Comparison of ENCODE assay signal across 21 cellular contexts in the genomic region with DNA sequence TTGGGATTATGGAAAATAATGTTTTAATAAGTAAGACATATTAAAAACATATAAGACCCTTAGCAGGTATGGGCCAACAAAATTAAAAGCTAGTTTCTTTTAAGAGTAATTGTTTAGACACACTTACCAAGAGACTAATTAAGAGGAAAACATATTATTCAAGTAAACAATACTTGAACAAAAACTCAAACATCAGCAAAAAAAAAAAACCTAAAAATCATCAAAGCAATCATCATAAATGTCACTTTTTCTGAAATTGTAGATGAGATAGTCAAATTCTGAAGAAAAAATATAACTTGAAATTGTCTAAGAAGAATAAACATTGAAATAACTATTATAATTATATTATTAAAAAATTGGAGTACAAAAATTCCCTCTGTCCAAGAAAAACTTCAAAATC.
DNase-seq lines count a peak whose midpoint lies in the region; ATAC-seq, FAIRE-seq and TF ChIP-seq lines count a peak whose summit lies in the region.
"Had no signal": no experiment of that assay in that cellular context is flagged by ENCODE, and none has a peak within 500 bp of the region (broad histone marks: within the 10 kb centered on the region; RNA-seq: fewer than 3 reads in every experiment).

No MANE protein-coding gene starts in this region.

- H3K27me3 ChIP-seq in HCT116 (ENCODE audit: insufficient read depth, low read length) = no peaks in the 10 kb centered on the region
- H3K27me3 ChIP-seq in small intestine (ENCODE audit: control insufficient read depth in 2 of 2, insufficient read depth in 2 of 2, low read length in 2 of 2) = no peaks in the 10 kb centered on the region
- H3K27me3 ChIP-seq: BLaER1 had no signal

- H3K4me3 ChIP-seq in HCT116 (replicated peaks in 1 of 2; ENCODE audit: low read depth in 1 of 2, low read length in 2 of 2) (no peak overlapping the region), small intestine (ENCODE audit: low read depth in 1 of 2, low read length in 2 of 2) (no peak overlapping the region)
- H3K4me3 ChIP-seq: BLaER1, GM12878, GM23338 had no signal

- H3K79me2 ChIP-seq in HCT116 (ENCODE audit: insufficient read depth, low read length) = no peaks in the 10 kb centered on the region

- H3K9me2 ChIP-seq in HCT116 (ENCODE audit: insufficient read depth) = no peaks in the 10 kb centered on the region

- no peak for TF ChIP-seq RAD21 in HCT116 (IDR thresholded peaks at IDR 0.05; ENCODE audit: low read depth)

- CTCF ChIA-PET in HCT116 (lab: Charles Lee) = no interaction called here

- H3K4me2 ChIP-seq in HCT116 (ENCODE audit: low read length) = no peak overlapping the region
- H3K4me2 ChIP-seq: BLaER1, GM23338 had no signal

- H3K36me3 ChIP-seq in HCT116 (ENCODE audit: control insufficient read depth in 1 of 2, insufficient read depth in 2 of 2, low read length in 2 of 2) (no peaks in the 10 kb centered on the region), small intestine (ENCODE audit: control insufficient read depth in 2 of 2, insufficient read depth in 2 of 2, low read length in 2 of 2) (no peaks in the 10 kb centered on the region)
- H3K36me3 ChIP-seq: BLaER1 had no signal

- H3K4me1 ChIP-seq in HCT116 (ENCODE audit: control insufficient read depth in 1 of 2, insufficient read depth in 2 of 2, low read length in 2 of 2) (no peaks in the 10 kb centered on the region), small intestine (ENCODE audit: control insufficient read depth in 2 of 2, insufficient read depth in 1 of 2, low read depth in 1 of 2, low read length in 1 of 2) (no peaks in the 10 kb centered on the region)
- H3K4me1 ChIP-seq: BLaER1 had no signal

- H3K9me3 ChIP-seq in HCT116 (ENCODE audit: control insufficient read depth in 1 of 2, insufficient read depth in 1 of 2, low read depth in 1 of 2, low read length in 2 of 2) (no peaks in the 10 kb centered on the region), small intestine (ENCODE audit: control insufficient read depth, low read depth) (no peaks in the 10 kb centered on the region)
- H3K9me3 ChIP-seq: BLaER1 had no signal

- no peak overlapping the region for H3K9ac ChIP-seq in HCT116 (ENCODE audit: low read length)
- H3K9ac ChIP-seq: BLaER1 had no signal

- no peak for TF ChIP-seq POLR2A in HCT116 (IDR thresholded peaks at IDR 0.05; ENCODE audit: borderline replicate concordance, extremely low read depth, insufficient read depth, insufficient read length)

- FAIRE-seq in A204.1 (lab: Jason Lieb, UNC) (peak; percentile 62), endometrium (lab: Jason Lieb, UNC) (peak; percentile 64), small intestine (lab: Jason Lieb, UNC) (peak; percentile 67)
- FAIRE-seq: D721Med, GM12878 had no signal

- BruUV-seq in HCT116 (replicated peaks; lab: Mats Ljungman, UMichigan) = no TSS peak

- DNase-seq in HCT116 (ENCODE audit: low read depth, low spot score) (no peak), small intestine (no peak), UCSD-AML1 (lab: John Stamatoyannopoulos, UW; ENCODE audit: unreplicated experiment) (no peak), NCI-H526 (lab: John Stamatoyannopoulos, UW) (no peak)
- DNase-seq: 8988T; CD4-positive, CD25-positive, alpha-beta regulatory T cell; CD8-positive, alpha-beta T cell; DMS 273 treated with DMSO at 0.1 percent for 48 hours; DMS79; EL; GDM1; H9; HFFc6 had no signal

- intact Hi-C loops in HCT116 (cut with micrococcal nuclease) = no loop called here

- peak overlapping the region; percentile 35 for H2AFZ ChIP-seq in HCT116 (ENCODE audit: low read depth, low read length, poor library complexity, severe bottlenecking)

- ATAC-seq in HCT116 (no peak), HG03342 (IDR thresholded peaks at IDR 0.05; ENCODE audit: unreplicated experiment) (no peak)
- ATAC-seq: CD8-positive, alpha-beta T cell; GM12878; GM23338 had no signal

- no peaks in the 10 kb centered on the region for H4K20me1 ChIP-seq in HCT116 (ENCODE audit: insufficient read depth)
- H4K20me1 ChIP-seq: BLaER1 had no signal

- H3K27ac ChIP-seq in HCT116 (ENCODE audit: low read depth, low read length) = no peak overlapping the region
- no peak overlapping the region for H3K27ac ChIP-seq in small intestine (ENCODE audit: low read depth in 1 of 2, low read length in 1 of 2)
- H3K27ac ChIP-seq: BLaER1, C4-2B had no signal

- POLR2A ChIA-PET in HCT116 (lab: Charles Lee) = no interaction called here

- RAD21 ChIA-PET in HCT116 (lab: Charles Lee; ENCODE audit: low non-redundant PET in 1 of 2, low total read pairs in 2 of 2, uncharacterized antibody in 2 of 2, unreplicated experiment in 2 of 2) = no interaction called here

- no peak for TF ChIP-seq CTCF in HCT116 (IDR thresholded peaks at IDR 0.05 in 2 of 3, conservative IDR thresholded peaks at IDR 0.05 in 1 of 3; ENCODE audit: borderline replicate concordance in 1 of 3, insufficient read depth in 1 of 3, low read depth in 2 of 3, low read length in 2 of 3)

TF ChIP-seq in HCT116, 20 proteins besides CTCF, POLR2A, EP300 and RAD21:
- no peak for TF ChIP-seq ELF1 (IDR thresholded peaks at IDR 0.05; ENCODE audit: borderline replicate concordance, low read depth)
